1 cellular context compared by ENCODE assay signal in the genomic region with DNA sequence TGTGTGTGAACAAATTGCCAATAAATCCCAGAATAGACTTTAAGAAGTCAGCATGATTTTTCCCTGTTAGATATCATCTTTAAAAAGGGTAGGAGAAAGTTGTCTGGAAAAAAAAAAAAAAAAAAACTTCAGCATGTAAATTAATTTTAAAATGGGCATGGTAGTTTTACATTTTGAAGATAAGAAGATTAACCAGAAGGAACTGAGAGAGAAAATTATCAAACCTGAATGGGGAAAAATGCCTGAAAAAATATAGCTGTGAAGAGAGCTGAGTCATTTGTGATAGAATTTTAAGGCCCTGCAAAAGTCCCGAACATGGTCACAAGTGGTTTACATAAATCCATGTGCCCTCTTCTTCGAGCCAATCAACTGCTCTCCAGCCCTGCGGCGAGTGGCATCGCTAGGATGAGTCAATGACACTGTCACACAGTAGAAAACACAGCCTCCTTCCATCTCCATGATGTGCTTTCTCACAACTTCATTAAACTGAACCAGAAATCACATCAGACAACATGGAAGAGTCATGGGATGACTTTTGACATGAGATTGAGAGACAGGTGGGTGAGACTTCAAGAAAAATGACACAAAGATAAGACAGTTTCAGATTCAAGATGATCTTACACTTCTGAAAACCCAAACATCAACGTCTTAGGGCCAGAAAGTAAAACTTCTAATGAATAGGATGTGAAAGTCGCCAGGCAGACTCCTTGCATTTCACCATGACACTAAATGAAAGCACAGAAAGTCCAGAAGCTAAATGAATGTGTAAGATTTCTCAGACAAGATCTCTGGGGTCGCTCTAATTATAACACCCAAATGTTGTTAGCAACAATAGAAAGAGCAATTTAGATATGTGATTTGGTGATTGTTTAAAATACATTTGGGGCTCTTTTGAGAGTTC.
TF ChIP-seq lines count a peak whose summit lies in the region.

No MANE protein-coding gene starts in this region.

TF ChIP-seq in GM12878, 131 proteins besides CTCF, POLR2A, EP300 and RAD21 (continued from another document):
- TF ChIP-seq, protein P1, sequence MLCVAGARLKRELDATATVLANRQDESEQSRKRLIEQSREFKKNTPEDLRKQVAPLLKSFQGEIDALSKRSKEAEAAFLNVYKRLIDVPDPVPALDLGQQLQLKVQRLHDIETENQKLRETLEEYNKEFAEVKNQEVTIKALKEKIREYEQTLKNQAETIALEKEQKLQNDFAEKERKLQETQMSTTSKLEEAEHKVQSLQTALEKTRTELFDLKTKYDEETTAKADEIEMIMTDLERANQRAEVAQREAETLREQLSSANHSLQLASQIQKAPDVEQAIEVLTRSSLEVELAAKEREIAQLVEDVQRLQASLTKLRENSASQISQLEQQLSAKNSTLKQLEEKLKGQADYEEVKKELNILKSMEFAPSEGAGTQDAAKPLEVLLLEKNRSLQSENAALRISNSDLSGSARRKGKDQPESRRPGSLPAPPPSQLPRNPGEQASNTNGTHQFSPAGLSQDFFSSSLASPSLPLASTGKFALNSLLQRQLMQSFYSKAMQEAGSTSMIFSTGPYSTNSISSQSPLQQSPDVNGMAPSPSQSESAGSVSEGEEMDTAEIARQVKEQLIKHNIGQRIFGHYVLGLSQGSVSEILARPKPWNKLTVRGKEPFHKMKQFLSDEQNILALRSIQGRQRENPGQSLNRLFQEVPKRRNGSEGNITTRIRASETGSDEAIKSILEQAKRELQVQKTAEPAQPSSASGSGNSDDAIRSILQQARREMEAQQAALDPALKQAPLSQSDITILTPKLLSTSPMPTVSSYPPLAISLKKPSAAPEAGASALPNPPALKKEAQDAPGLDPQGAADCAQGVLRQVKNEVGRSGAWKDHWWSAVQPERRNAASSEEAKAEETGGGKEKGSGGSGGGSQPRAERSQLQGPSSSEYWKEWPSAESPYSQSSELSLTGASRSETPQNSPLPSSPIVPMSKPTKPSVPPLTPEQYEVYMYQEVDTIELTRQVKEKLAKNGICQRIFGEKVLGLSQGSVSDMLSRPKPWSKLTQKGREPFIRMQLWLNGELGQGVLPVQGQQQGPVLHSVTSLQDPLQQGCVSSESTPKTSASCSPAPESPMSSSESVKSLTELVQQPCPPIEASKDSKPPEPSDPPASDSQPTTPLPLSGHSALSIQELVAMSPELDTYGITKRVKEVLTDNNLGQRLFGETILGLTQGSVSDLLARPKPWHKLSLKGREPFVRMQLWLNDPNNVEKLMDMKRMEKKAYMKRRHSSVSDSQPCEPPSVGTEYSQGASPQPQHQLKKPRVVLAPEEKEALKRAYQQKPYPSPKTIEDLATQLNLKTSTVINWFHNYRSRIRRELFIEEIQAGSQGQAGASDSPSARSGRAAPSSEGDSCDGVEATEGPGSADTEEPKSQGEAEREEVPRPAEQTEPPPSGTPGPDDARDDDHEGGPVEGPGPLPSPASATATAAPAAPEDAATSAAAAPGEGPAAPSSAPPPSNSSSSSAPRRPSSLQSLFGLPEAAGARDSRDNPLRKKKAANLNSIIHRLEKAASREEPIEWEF (IDR thresholded peaks at IDR 0.05; ENCODE audit: insufficient replicate concordance, low read depth, low read length), result peak; percentile 87
- peak; percentile 8 for TF ChIP-seq KLF5 (IDR thresholded peaks at IDR 0.05; ENCODE audit: partially characterized antibody)
- TF ChIP-seq, protein P2, sequence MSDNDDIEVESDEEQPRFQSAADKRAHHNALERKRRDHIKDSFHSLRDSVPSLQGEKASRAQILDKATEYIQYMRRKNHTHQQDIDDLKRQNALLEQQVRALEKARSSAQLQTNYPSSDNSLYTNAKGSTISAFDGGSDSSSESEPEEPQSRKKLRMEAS (IDR thresholded peaks at IDR 0.05; ENCODE audit: low read depth, low read length), result no peak
- peak; percentile 92 for TF ChIP-seq SMAD1 (IDR thresholded peaks at IDR 0.05; ENCODE audit: low read depth, partially characterized antibody)
- peak; percentile 72 for TF ChIP-seq RUNX3 (IDR thresholded peaks at IDR 0.05; ENCODE audit: low read length)
- no peak for TF ChIP-seq EZH2 (IDR thresholded peaks at IDR 0.05; ENCODE audit: borderline replicate concordance, control insufficient read depth, low read depth, low read length)
- TF ChIP-seq ETV6 (conservative IDR thresholded peaks at IDR 0.05 in 1 of 2, IDR thresholded peaks at IDR 0.05 in 1 of 2; ENCODE audit: borderline replicate concordance in 1 of 2, low read depth in 1 of 2), result peak in 1 of 2 experiments; percentile 91; a peak in 2 of 4 replicates
- TF ChIP-seq, protein P3, sequence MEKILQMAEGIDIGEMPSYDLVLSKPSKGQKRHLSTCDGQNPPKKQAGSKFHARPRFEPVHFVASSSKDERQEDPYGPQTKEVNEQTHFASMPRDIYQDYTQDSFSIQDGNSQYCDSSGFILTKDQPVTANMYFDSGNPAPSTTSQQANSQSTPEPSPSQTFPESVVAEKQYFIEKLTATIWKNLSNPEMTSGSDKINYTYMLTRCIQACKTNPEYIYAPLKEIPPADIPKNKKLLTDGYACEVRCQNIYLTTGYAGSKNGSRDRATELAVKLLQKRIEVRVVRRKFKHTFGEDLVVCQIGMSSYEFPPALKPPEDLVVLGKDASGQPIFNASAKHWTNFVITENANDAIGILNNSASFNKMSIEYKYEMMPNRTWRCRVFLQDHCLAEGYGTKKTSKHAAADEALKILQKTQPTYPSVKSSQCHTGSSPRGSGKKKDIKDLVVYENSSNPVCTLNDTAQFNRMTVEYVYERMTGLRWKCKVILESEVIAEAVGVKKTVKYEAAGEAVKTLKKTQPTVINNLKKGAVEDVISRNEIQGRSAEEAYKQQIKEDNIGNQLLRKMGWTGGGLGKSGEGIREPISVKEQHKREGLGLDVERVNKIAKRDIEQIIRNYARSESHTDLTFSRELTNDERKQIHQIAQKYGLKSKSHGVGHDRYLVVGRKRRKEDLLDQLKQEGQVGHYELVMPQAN (conservative IDR thresholded peaks at IDR 0.05), result no peak
- TF ChIP-seq ZNF622 (IDR thresholded peaks at IDR 0.05), result no peak
- TF ChIP-seq, protein P4, sequence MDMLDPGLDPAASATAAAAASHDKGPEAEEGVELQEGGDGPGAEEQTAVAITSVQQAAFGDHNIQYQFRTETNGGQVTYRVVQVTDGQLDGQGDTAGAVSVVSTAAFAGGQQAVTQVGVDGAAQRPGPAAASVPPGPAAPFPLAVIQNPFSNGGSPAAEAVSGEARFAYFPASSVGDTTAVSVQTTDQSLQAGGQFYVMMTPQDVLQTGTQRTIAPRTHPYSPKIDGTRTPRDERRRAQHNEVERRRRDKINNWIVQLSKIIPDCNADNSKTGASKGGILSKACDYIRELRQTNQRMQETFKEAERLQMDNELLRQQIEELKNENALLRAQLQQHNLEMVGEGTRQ (IDR thresholded peaks at IDR 0.05; ENCODE audit: borderline replicate concordance, low read depth, low read length), result no peak; the same call in 1 of the 2 replicates
- TF ChIP-seq JUNB (IDR thresholded peaks at IDR 0.05), result peak; percentile 96
- peak; percentile 93 for TF ChIP-seq GATAD2B (conservative IDR thresholded peaks at IDR 0.05; ENCODE audit: low read depth)
- peak; percentile 69 for TF ChIP-seq ZNF217 (IDR thresholded peaks at IDR 0.05)
- TF ChIP-seq MEF2B (IDR thresholded peaks at IDR 0.05; ENCODE audit: partially characterized antibody, poor library complexity, severe bottlenecking), result peak; percentile 91
- TF ChIP-seq MYB (IDR thresholded peaks at IDR 0.05; ENCODE audit: borderline replicate concordance, low read depth, low read length), result peak; percentile 52; the same call in 1 of the 2 replicates
- TF ChIP-seq, protein P5, sequence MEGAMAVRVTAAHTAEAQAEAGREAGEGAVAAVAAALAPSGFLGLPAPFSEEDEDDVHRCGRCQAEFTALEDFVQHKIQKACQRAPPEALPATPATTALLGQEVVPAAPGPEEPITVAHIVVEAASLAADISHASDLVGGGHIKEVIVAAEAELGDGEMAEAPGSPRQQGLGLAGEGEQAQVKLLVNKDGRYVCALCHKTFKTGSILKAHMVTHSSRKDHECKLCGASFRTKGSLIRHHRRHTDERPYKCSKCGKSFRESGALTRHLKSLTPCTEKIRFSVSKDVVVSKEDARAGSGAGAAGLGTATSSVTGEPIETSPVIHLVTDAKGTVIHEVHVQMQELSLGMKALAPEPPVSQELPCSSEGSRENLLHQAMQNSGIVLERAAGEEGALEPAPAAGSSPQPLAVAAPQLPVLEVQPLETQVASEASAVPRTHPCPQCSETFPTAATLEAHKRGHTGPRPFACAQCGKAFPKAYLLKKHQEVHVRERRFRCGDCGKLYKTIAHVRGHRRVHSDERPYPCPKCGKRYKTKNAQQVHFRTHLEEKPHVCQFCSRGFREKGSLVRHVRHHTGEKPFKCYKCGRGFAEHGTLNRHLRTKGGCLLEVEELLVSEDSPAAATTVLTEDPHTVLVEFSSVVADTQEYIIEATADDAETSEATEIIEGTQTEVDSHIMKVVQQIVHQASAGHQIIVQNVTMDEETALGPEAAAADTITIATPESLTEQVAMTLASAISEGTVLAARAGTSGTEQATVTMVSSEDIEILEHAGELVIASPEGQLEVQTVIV (IDR thresholded peaks at IDR 0.05; ENCODE audit: borderline replicate concordance, partially characterized antibody), result no peak
